Comparison of ENCODE assay signal across 33 cellular contexts in the genomic region with DNA sequence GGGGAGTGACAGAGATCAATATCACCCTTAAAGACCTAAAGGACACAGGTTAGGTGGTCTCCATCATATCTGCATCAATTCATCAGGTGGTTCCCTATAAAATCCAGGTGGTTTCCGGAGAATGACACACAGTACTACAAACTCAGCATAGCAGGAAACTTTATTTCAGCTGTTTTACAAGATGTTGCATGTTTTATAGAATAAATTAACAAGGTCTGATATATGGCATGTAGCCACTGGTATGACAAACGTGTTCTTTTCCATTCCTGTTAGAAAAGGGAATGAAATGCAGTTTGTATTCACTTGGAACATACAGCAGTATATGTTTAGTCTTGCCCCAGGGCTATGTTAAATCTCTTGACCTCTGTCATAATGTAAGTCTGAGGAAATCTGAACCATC. TPM values are rescaled to one million over a fixed set of nuclear protein-coding genes. Genes with fewer than 3 reads are reported as not detected.
"Had no signal": no experiment of that assay in that cellular context is flagged by ENCODE, and none has a peak within 500 bp of the region (broad histone marks: within the 10 kb centered on the region; RNA-seq: fewer than 3 reads in every experiment).

No MANE protein-coding gene starts in this region.

- H3K4me3 ChIP-seq: body of pancreas, cardiac muscle cell, colonic mucosa, esophagus muscularis mucosa, gastroesophageal sphincter, heart right ventricle had no signal

- H3K4me1 ChIP-seq: colonic mucosa, esophagus muscularis mucosa, gastroesophageal sphincter had no signal

- H3K27ac ChIP-seq: body of pancreas, cardiac muscle cell, colonic mucosa, esophagus muscularis mucosa, gastroesophageal sphincter, heart right ventricle had no signal

- ATAC-seq: activated naive CD4-positive, alpha-beta T cell treated with anti-CD3 and anti-CD28 coated beads, Interleukin-2, amount 50 U/mL, for 72 hours; activated T-cell treated with anti-CD3 and anti-CD28 coated beads, Interleukin-2, amount 50 U/mL, for 72 hours; body of pancreas; gastroesophageal sphincter; heart right ventricle; WTC11 had no signal

- H3K36me3 ChIP-seq: cardiac muscle cell, colonic mucosa, esophagus muscularis mucosa, gastroesophageal sphincter, heart right ventricle had no signal

- H3K27me3 ChIP-seq: body of pancreas, colonic mucosa, esophagus muscularis mucosa, gastroesophageal sphincter had no signal

- FAIRE-seq: endometrium, endothelial cell of umbilical vein had no signal

- H3K9me3 ChIP-seq: body of pancreas, colonic mucosa, esophagus muscularis mucosa, gastroesophageal sphincter had no signal

- DNase-seq: activated CD4-positive, alpha-beta memory T cell treated with anti-CD3 and anti-CD28 coated beads, Interleukin-2, amount 10 ng/mL, durations not matched to agents 7 days and 5 days; activated CD4-positive, alpha-beta T cell treated with anti-CD3 and anti-CD28 coated beads for 1 hour; activated CD4-positive, alpha-beta T cell treated with anti-CD3 and anti-CD28 coated beads for 4 hours; activated CD4-positive, alpha-beta T cell treated with anti-CD3 and anti-CD28 coated beads, Interleukin-2, amount 10 ng/mL, durations not matched to agents 7 days and 5 days; activated CD4-positive, alpha-beta T cell treated with anti-CD3 and anti-CD28 coated beads, Interleukin-2, amount 50 U/mL, for 4 hours; activated CD8-positive, alpha-beta memory T cell treated with anti-CD3 and anti-CD28 coated beads, Interleukin-2, amount 50 U/mL, for 48 hours; activated gamma-delta T cell; activated naive CD4-positive, alpha-beta T cell; activated naive CD4-positive, alpha-beta T cell treated with anti-CD3 and anti-CD28 coated beads, Interleukin-2, amount 10 ng/mL, durations not matched to agents 7 days and 5 days; activated naive CD8-positive, alpha-beta T cell treated with anti-CD3 and anti-CD28 coated beads, Interleukin-2, amount 10 ng/mL, durations not matched to agents 7 days and 5 days; activated T-cell treated with anti-CD3 and anti-CD28 coated beads for 4 hours; activated T-cell treated with anti-CD3 and anti-CD28 coated beads, Interleukin-2, amount 50 U/mL, for 24 hours; activated T-cell treated with anti-CD3 and anti-CD28 coated beads, Interleukin-2, amount 50 U/mL, for 72 hours; amygdala; aorta; body of pancreas; central memory CD4-positive, alpha-beta T cell; cerebellar nuclear complex; colonic mucosa; effector CD8-positive, alpha-beta T cell; erythroblast; foreskin melanocyte; heart right ventricle; T-helper 2 cell had no signal

RNA-seq across cellular contexts. Expression of a gene that starts 42.1 kb away (rescaled TPM):
- total RNA-seq: cardiac muscle cell, dermis microvascular lymphatic vessel endothelial cell, endothelial cell of umbilical vein, glomerular endothelial cell, WTC11 had no signal
- polyA plus RNA-seq: cardiac muscle cell, endothelial cell of umbilical vein had no signal
